11 cellular contexts compared by ENCODE assay signal in the genomic region with DNA sequence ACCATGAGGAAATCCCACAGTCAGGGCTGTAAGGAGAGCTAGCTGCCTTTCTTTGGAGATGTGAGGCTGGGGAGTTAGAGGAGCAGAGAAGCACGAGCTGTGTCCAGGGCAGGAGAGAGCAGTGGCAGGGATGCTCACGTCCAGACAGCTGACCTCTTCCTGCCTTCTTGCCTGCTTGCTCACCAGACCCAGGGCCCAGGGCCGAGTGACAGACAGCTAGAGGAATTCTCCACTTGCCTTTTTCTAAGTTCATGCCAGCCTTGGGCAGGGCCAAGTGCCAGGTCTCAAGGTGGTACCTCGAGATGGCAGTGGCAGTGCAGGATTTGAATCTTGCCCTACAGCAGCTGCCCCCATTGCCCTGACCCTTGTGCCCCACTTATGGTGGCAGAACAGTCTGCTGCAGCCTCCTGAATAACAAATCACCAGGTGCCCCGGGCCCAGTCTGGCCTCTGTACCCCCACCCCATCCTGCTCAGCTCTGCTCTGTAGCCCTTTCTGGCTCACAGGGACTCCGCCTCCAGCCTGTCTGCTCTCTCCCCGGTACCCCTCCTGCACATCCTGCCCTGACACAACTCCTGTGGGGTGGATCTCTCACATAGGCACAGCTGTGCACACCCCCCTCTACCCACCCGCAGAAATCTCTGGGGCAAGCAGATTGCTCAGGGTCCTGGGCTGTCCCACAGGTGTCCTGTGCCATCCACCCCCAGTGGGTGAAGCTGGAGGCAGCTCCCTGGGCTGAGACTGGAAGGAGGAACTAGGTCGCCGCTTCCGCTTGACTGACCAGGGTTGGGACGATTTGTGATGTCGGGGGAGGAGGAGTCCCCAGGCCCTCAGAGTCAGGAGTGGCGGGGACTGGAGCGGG. TPM values are rescaled to one million over a fixed set of nuclear protein-coding genes. Genes with fewer than 3 reads are reported as not detected.
DNase-seq lines count a peak whose midpoint lies in the region; ATAC-seq and TF ChIP-seq lines count a peak whose summit lies in the region.
"Had no signal": no experiment of that assay in that cellular context is flagged by ENCODE, and none has a peak within 500 bp of the region (broad histone marks: within the 10 kb centered on the region; RNA-seq: fewer than 3 reads in every experiment).

No MANE protein-coding gene starts in this region.

- H3K4me1 ChIP-seq in BLaER1 treated with 17β-estradiol and CSF1 and Interleukin-3, amounts not matched to agents 10 nM and 100 nM: peaks cover 35 to 93% (median 88%) of the 10 kb centered on the region in 10 experiments
- no peaks in the 10 kb centered on the region for H3K4me1 ChIP-seq in left lung

- H3K27ac ChIP-seq in BLaER1 treated with 17β-estradiol and CSF1 and Interleukin-3, amounts not matched to agents 10 nM and 100 nM: peak overlapping the region in 8 of 11 experiments; percentile 12 to 89 (median 44); a peak in 11 of 22 replicates
- H3K27ac ChIP-seq in left lung: no peak overlapping the region

- H3K9me3 Mint-ChIP-seq in activated T-cell treated with anti-CD3 and anti-CD28 coated beads, Interleukin-2, amount 50 U/mL, for 24 hours: no peaks in the 10 kb centered on the region

- H3K4me2 ChIP-seq in BLaER1 treated with 17β-estradiol and CSF1 and Interleukin-3, amounts not matched to agents 10 nM and 100 nM: peak overlapping the region; percentile 84 to 97 (median 94)

- no peaks in the 10 kb centered on the region for H3K27me3 Mint-ChIP-seq in activated T-cell treated with anti-CD3 and anti-CD28 coated beads, Interleukin-2, amount 50 U/mL, for 24 hours

- peaks cover 12 to 100% (median 88%) of the 10 kb centered on the region in 11 experiments; a peak in 20 of 22 replicates for H4K20me1 ChIP-seq in BLaER1 treated with 17β-estradiol and CSF1 and Interleukin-3, amounts not matched to agents 10 nM and 100 nM

- peak overlapping the region in 3 of 10 experiments; percentile 17 to 24 (median 18); a peak in 3 of 20 replicates for H3K4me3 ChIP-seq in BLaER1 treated with 17β-estradiol and CSF1 and Interleukin-3, amounts not matched to agents 10 nM and 100 nM
- no peak overlapping the region for H3K4me3 ChIP-seq in left lung

- DNase-seq in UCSD-AML1 (lab: John Stamatoyannopoulos, UW; ENCODE audit: unreplicated experiment) (peak; percentile 27), left lung (peak; percentile 44 to 73), omental fat pad (ENCODE audit: low spot score) (no peak), islet precursor cell (no peak)
- no peak for DNase-seq in activated T-cell treated with anti-CD3 and anti-CD28 coated beads, Interleukin-2, amount 50 U/mL, for 24 hours
- DNase-seq: GDM1; stimulated activated CD4-positive, alpha-beta T cell treated with anti-CD3 and anti-CD28 coated beads, Interleukin-4, amount 100 ng/mL, for 1 hour had no signal

- TF ChIP-seq CTCF in left lung (IDR thresholded peaks at IDR 0.05): no peak
- no peak for TF ChIP-seq CTCF in omental fat pad (IDR thresholded peaks at IDR 0.05)

- H3K36me3 Mint-ChIP-seq in activated T-cell treated with anti-CD3 and anti-CD28 coated beads, Interleukin-2, amount 50 U/mL, for 24 hours (ENCODE audit: low read depth): peaks cover 56% of the 10 kb centered on the region

- ATAC-seq in HG02973 (IDR thresholded peaks at IDR 0.05; ENCODE audit: unreplicated experiment) (peak; percentile 56), left lung (peak; percentile 50), omental fat pad (ENCODE audit: low FRiP score) (no peak)
- no peak for ATAC-seq in activated CD4-positive, CD25-positive, alpha-beta regulatory T cell treated with anti-CD3 and anti-CD28 coated beads, Interleukin-2, amount 50 U/mL, for 24 hours

- H3K27me3 ChIP-seq in BLaER1 treated with 17β-estradiol and CSF1 and Interleukin-3, amounts not matched to agents 10 nM and 100 nM: no peaks in the 10 kb centered on the region
- no peaks in the 10 kb centered on the region for H3K27me3 ChIP-seq in left lung

- no peak overlapping the region for H3K27ac Mint-ChIP-seq in activated T-cell treated with anti-CD3 and anti-CD28 coated beads, Interleukin-2, amount 50 U/mL, for 24 hours

- peaks cover 0 to 72% (median 56%) of the 10 kb centered on the region in 11 experiments; a peak in 19 of 22 replicates for H3K36me3 ChIP-seq in BLaER1 treated with 17β-estradiol and CSF1 and Interleukin-3, amounts not matched to agents 10 nM and 100 nM
- peaks cover 0 to 57% of the 10 kb centered on the region in 2 donors for H3K36me3 ChIP-seq in left lung

- peaks cover 0 to 9% (median 0%) of the 10 kb centered on the region in 11 experiments; a peak in 3 of 22 replicates for H3K9me3 ChIP-seq in BLaER1 treated with 17β-estradiol and CSF1 and Interleukin-3, amounts not matched to agents 10 nM and 100 nM (replicated peaks in 1 of 11)
- H3K9me3 ChIP-seq in left lung: no peaks in the 10 kb centered on the region

- no peak overlapping the region for H3K4me3 Mint-ChIP-seq in activated T-cell treated with anti-CD3 and anti-CD28 coated beads, Interleukin-2, amount 50 U/mL, for 24 hours

- intact Hi-C loops in left lung (cut with DNase I): no loop called here

- no peaks in the 10 kb centered on the region for H3K4me1 Mint-ChIP-seq in activated T-cell treated with anti-CD3 and anti-CD28 coated beads, Interleukin-2, amount 50 U/mL, for 24 hours (ENCODE audit: low read depth)

- peak overlapping the region in 7 of 11 experiments; percentile 4 to 76 (median 36); a peak in 11 of 22 replicates for H3K9ac ChIP-seq in BLaER1 treated with 17β-estradiol and CSF1 and Interleukin-3, amounts not matched to agents 10 nM and 100 nM

RNA-seq across cellular contexts. Expression of gene GRIN2C, which starts 26.0 kb away (rescaled TPM):
- under 1 TPM in 1 of 2 donors, not detected in 1; 0.26 TPM for total RNA-seq in left lung
- 1 to 10 TPM in 3 of 4 donors, not detected in 1; 1.0 to 4.7 (median 1.6) TPM for total RNA-seq in omental fat pad

RNA-seq across cellular contexts. Expression of gene FDXR, which starts 39.1 kb away (rescaled TPM):
- total RNA-seq in left lung (10 to 100 TPM in 1 of 2 donors, 1 to 10 TPM in 1; 7.7 to 17.2 TPM), omental fat pad (1 to 10 TPM; 4.4 to 5.7 (median 5.2) TPM)

RNA-seq across cellular contexts. Expression of gene NAT9, which starts 57.6 kb away (rescaled TPM):
- total RNA-seq in left lung (10 to 100 TPM; 42.8 to 45.8 TPM), omental fat pad (10 to 100 TPM; 15.1 to 35.9 (median 24.2) TPM)

RNA-seq across cellular contexts. Expression of gene FADS6, which starts 59.7 kb away (rescaled TPM):
- total RNA-seq in left lung: not detected
- total RNA-seq in omental fat pad: not detected
- total RNA-seq: aorta had no signal

Comparison
In these comparisons a context has a peak if more than half of its experiments do, and no peak if none do; other contexts are left out.
1. H3K27ac ChIP-seq: peak in BLaER1 treated with 17β-estradiol and CSF1 and Interleukin-3, amounts not matched to agents 10 nM and 100 nM (8 of 11); none in left lung (0 of 2).
2. ATAC-seq: peak in HG02973 (single experiment) and left lung (single experiment); none in omental fat pad (single experiment) and activated CD4-positive, CD25-positive, alpha-beta regulatory T cell treated with anti-CD3 and anti-CD28 coated beads, Interleukin-2, amount 50 U/mL, for 24 hours (0 of 2).
3. DNase-seq: peak in UCSD-AML1 (single experiment) and left lung (2 of 2); none in activated T-cell treated with anti-CD3 and anti-CD28 coated beads, Interleukin-2, amount 50 U/mL, for 24 hours (single experiment), omental fat pad (single experiment) and islet precursor cell (single experiment).